26 cellular contexts compared by ENCODE assay signal in genomic region chr6:158408013-158408412, GRCh38.
DNase-seq lines count a peak whose midpoint lies in the region; ATAC-seq, FAIRE-seq and TF ChIP-seq lines count a peak whose summit lies in the region.
"Had no signal": no experiment of that assay in that cellular context is flagged by ENCODE, and none has a peak within 500 bp of the region (broad histone marks: within the 10 kb centered on the region; RNA-seq: fewer than 3 reads in every experiment).

No MANE protein-coding gene starts in this region.

- TF ChIP-seq POLR2A in H54 (IDR thresholded peaks at IDR 0.05; ENCODE audit: low read depth, low read length), result no peak

- H4K8ac ChIP-seq in neuronal stem cell (ENCODE audit: low read depth, low read length), result no peak overlapping the region

- no peak overlapping the region for H4K91ac ChIP-seq in neuronal stem cell (ENCODE audit: low read depth, low read length, poor library complexity)

- no peak for ATAC-seq in left ventricle myocardium superior
- ATAC-seq in HG03139 (IDR thresholded peaks at IDR 0.05; ENCODE audit: unreplicated experiment), result no peak
- ATAC-seq in HG03175 (IDR thresholded peaks at IDR 0.05; ENCODE audit: unreplicated experiment), result no peak
- ATAC-seq: activated CD4-positive, CD25-positive, alpha-beta regulatory T cell treated with anti-CD3 and anti-CD28 coated beads, Interleukin-2, amount 50 U/mL, for 24 hours; activated naive CD4-positive, alpha-beta T cell treated with anti-CD3 and anti-CD28 coated beads, Interleukin-2, amount 50 U/mL, for 72 hours; HCT116; left colon; stimulated activated naive CD8-positive, alpha-beta T cell treated with anti-CD3 and anti-CD28 coated beads, Interleukin-15, Interleukin-2, amounts not matched to agents 100 U/mL and 50 U/mL, for 24 hours had no signal

- DNase-seq in left ventricle myocardium inferior (no peak), left ventricle myocardium superior (no peak), neuronal stem cell (ENCODE audit: low spot score) (no peak), H54 (ENCODE audit: insufficient read length, low spot score) (no peak), tibial artery (no peak)
- DNase-seq: ACHN; activated CD4-positive, alpha-beta memory T cell treated with anti-CD3 and anti-CD28 coated beads, Interleukin-2, amount 10 ng/mL, durations not matched to agents 7 days and 5 days; cerebellar nuclear complex; DMS79 treated with DMSO at 0.1 percent for 48 hours; GF-D8; left colon; NCI-H1092 treated with DMSO at 0.1 percent for 48 hours; NCI-H2029; stimulated activated naive CD8-positive, alpha-beta T cell treated with anti-CD3 and anti-CD28 coated beads, Interleukin-15, Interleukin-2, amounts not matched to agents 100 U/mL and 50 U/mL, for 24 hours had no signal

- H3K14ac ChIP-seq in neuronal stem cell (ENCODE audit: low read length), result no peak overlapping the region

- H3K9me3 ChIP-seq in left ventricle myocardium inferior (replicated peaks) (no peaks in the 10 kb centered on the region), neuronal stem cell (replicated peaks in 1 of 2; ENCODE audit: control insufficient read depth in 2 of 2, insufficient read depth in 1 of 2, low read depth in 1 of 2, low read length in 2 of 2) (peaks cover 3 to 9% of the 10 kb centered on the region in 2 donors), tibial artery (no peaks in the 10 kb centered on the region)
- H3K9me3 ChIP-seq: psoas muscle, tibial nerve had no signal

- H3K4me2 ChIP-seq in neuronal stem cell (ENCODE audit: insufficient read depth, low read length, poor library complexity, severe bottlenecking), result no peak overlapping the region
- H3K4me2 ChIP-seq: hepatocyte had no signal

- peak overlapping the region; percentile 57 for H3K18ac ChIP-seq in neuronal stem cell (ENCODE audit: low read length)

- no peak overlapping the region for H2AFZ ChIP-seq in neuronal stem cell (ENCODE audit: low read length)
- H2AFZ ChIP-seq: hepatocyte had no signal

- no peak for FAIRE-seq in H54 (lab: Jason Lieb, UNC)
- FAIRE-seq: GM19239, RCC 7860, TTC549 had no signal

- H3K4ac ChIP-seq in neuronal stem cell (ENCODE audit: low read length), result no peak overlapping the region

- H3K9ac ChIP-seq in neuronal stem cell (ENCODE audit: low read depth, low read length, poor library complexity), result no peak overlapping the region

- intact Hi-C loops in left ventricle myocardium inferior (cut with micrococcal nuclease) (no loop called here), left ventricle myocardium superior (cut with micrococcal nuclease) (no loop called here), tibial artery (cut with DNase I; ENCODE audit: low total_unique reads) (no loop called here)

- H3K23ac ChIP-seq in neuronal stem cell (ENCODE audit: low read depth, low read length, poor library complexity), result no peak overlapping the region

- H3K27me3 ChIP-seq in left ventricle myocardium inferior (ENCODE audit: low read depth) (no peaks in the 10 kb centered on the region), neuronal stem cell (ENCODE audit: control insufficient read depth in 3 of 3, insufficient read depth in 3 of 3, low read depth in 1 of 3, low read length in 3 of 3) (no peaks in the 10 kb centered on the region), tibial artery (no peaks in the 10 kb centered on the region)
- H3K27me3 ChIP-seq: hepatocyte, tibial nerve had no signal

- H3K36me3 ChIP-seq in left ventricle myocardium inferior (peaks cover 1% of the 10 kb centered on the region), neuronal stem cell (replicated peaks in 1 of 2; ENCODE audit: control insufficient read depth in 2 of 2, insufficient read depth in 2 of 2, low read length in 2 of 2) (peaks cover 0 to 3% of the 10 kb centered on the region in 2 donors), tibial artery (no peaks in the 10 kb centered on the region)

- no peak overlapping the region for H2BK5ac ChIP-seq in neuronal stem cell (ENCODE audit: low read length)

- H2AK5ac ChIP-seq in neuronal stem cell (ENCODE audit: low read depth, low read length), result no peak overlapping the region

- H3K4me1 ChIP-seq in left ventricle myocardium inferior, result peaks cover 38% of the 10 kb centered on the region
- peaks cover 3 to 5% of the 10 kb centered on the region in 2 donors for H3K4me1 ChIP-seq in neuronal stem cell (ENCODE audit: control insufficient read depth in 2 of 2, insufficient read depth in 1 of 2, low read depth in 1 of 2, low read length in 2 of 2)
- H3K4me1 ChIP-seq in tibial artery, result peaks cover 0 to 26% (median 11%) of the 10 kb centered on the region in 4 donors

- TF ChIP-seq CTCF in left ventricle myocardium inferior (IDR thresholded peaks at IDR 0.05; ENCODE audit: borderline replicate concordance), result no peak
- no peak for TF ChIP-seq CTCF in tibial artery (IDR thresholded peaks at IDR 0.05)

- no CpG with 5 or more reads among the region's 9 CpGs for WGBS in neuronal stem cell (ENCODE audit: extremely low coverage in 2 of 2, insufficient read length in 2 of 2, insufficient replicate concordance in 1 of 2), 2 donors

- H3K27ac ChIP-seq in left ventricle myocardium inferior (replicated peaks) (peak overlapping the region; percentile 75), cingulate gyrus (ENCODE audit: low read depth, low read length) (peak overlapping the region; percentile 83), neuronal stem cell (replicated peaks; ENCODE audit: low read length) (no peak overlapping the region), tibial artery (no peak overlapping the region)
- H3K27ac ChIP-seq: hepatocyte, psoas muscle had no signal

- no peak overlapping the region for H2BK120ac ChIP-seq in neuronal stem cell (ENCODE audit: low read depth, low read length)

- H2BK15ac ChIP-seq in neuronal stem cell (ENCODE audit: low read length), result no peak overlapping the region

- no peaks in the 10 kb centered on the region for H3K79me1 ChIP-seq in neuronal stem cell (ENCODE audit: low read depth, low read length)

- H3K4me3 ChIP-seq in left ventricle myocardium inferior, result no peak overlapping the region
- no peak overlapping the region for H3K4me3 ChIP-seq in neuronal stem cell (ENCODE audit: low read length in 2 of 2)
- H3K4me3 ChIP-seq in tibial artery, result no peak overlapping the region
- H3K4me3 ChIP-seq: hepatocyte, psoas muscle, tibial nerve had no signal

- no peak overlapping the region for H2BK12ac ChIP-seq in neuronal stem cell (ENCODE audit: low read length)

Comparison
In these comparisons a context has a peak if more than half of its experiments do, and no peak if none do; other contexts are left out.
1. H3K27ac ChIP-seq: peak in left ventricle myocardium inferior (single experiment) and cingulate gyrus (single experiment); none in neuronal stem cell (single experiment) and tibial artery (0 of 2).